In the genomic region with DNA sequence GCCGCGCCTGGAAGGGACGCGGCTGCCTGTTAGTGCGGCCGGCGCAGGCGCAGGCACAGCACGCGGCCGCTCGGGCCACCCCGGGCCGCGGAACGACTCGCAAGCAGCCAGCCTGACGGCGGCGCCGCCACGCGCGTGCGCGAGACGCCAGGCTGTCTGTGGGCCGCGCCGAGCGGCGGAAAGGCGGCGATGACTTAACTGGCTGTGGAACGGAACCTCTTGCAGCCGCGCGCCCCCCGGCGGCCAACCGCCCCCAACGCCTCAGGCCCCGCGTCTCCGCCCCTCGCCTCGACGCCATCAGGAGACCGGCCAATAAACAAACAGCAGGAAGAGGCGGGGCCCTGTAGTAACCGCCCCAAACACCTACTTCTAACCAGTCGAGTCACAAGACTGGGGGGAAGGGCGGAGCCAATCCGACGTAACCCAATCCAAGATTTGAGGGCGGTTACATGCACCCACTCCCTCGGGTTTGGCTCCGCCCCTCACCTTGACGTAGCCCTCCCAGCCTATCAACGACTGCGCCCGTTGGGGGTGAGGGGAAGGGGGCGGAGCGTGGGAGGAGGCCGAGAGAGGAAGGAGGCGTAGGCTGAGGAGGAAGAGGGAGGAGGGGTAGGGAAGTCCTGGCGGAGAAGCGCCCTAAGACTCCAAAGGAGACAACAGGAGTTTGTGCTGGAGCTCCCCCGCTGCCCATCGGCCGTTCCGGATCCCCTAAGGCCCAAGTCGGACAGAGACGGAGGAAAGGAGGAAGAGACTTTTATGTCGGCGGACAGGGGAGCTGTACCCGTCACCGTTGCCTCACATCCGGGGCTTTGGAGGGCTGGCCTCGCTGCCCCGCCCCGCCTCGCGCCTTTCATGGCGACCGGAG, we compare ENCODE assay signal across 8 cellular contexts. TPM values are rescaled to one million over a fixed set of nuclear protein-coding genes. Genes with fewer than 3 reads are reported as not detected.
A peak's percentile ranks its signal among the peaks of the same experiment; 100 is the strongest.
DNase-seq lines count a peak whose midpoint lies in the region; ATAC-seq and TF ChIP-seq lines count a peak whose summit lies in the region.

Gene FBRS, plus strand, starts transcription at position 566 of the 865 bp plus-strand sequence. CDS start 1,088 bp downstream, outside the sequence.

- H3K27me3 ChIP-seq in HUES64 (ENCODE audit: insufficient read depth, low read length) (peaks cover 46% of the 10 kb centered on the region), OCI-LY1 (ENCODE audit: insufficient read depth, low read length) (no peaks in the 10 kb centered on the region)

- peak within 1 kb of the TSS; percentile 75 for H3K9ac ChIP-seq in HUES64 (ENCODE audit: low read depth, low read length)
- H3K9ac ChIP-seq in OCI-LY1 (ENCODE audit: low read length), result peak within 1 kb of the TSS; percentile 83

- TF ChIP-seq CTCF in OCI-LY1 (IDR thresholded peaks at IDR 0.05; ENCODE audit: low read length) (peak; percentile 88), endothelial cell (IDR thresholded peaks at IDR 0.05; ENCODE audit: unreplicated experiment) (peak; percentile 82)

- H3K4me3 ChIP-seq in HUES64 (ENCODE audit: low read length) (peak within 1 kb of the TSS; percentile 80), OCI-LY1 (ENCODE audit: low read depth, low read length, poor library complexity, severe bottlenecking) (peak within 1 kb of the TSS; percentile 68)

- peaks cover 18% of the 10 kb centered on the region for H3K27me3 Mint-ChIP-seq in endothelial cell (ENCODE audit: unreplicated experiment)

- H3K27ac ChIP-seq in HUES64 (ENCODE audit: low read depth, low read length) (peak within 1 kb of the TSS; percentile 95), OCI-LY1 (ENCODE audit: low read depth, low read length, poor library complexity, severe bottlenecking) (peak within 1 kb of the TSS; percentile 95)

- ATAC-seq in GM21423 (IDR thresholded peaks at IDR 0.05; ENCODE audit: unreplicated experiment), result peak; percentile 65

- under 1% methylated on average over 85 of the region's 86 CpGs for WGBS in HUES64

- H3K36me3 ChIP-seq in HUES64 (ENCODE audit: insufficient read depth, low read length), result peaks cover 24% of the 10 kb centered on the region
- H3K36me3 ChIP-seq in OCI-LY1 (ENCODE audit: insufficient read depth, low read length), result peaks cover 60% of the 10 kb centered on the region

- H2AFZ ChIP-seq in OCI-LY1 (ENCODE audit: low read length), result 0 out of 2 replicates have a peak within 1 kb of the TSS, but pooled peaks have one; percentile 21

- peak within 1 kb of the TSS; percentile 98 for H3K4me3 Mint-ChIP-seq in endothelial cell (ENCODE audit: unreplicated experiment)

- H3K9me2 ChIP-seq in OCI-LY1 (ENCODE audit: low read depth, low read length), result no peaks in the 10 kb centered on the region

- peaks cover 32% of the 10 kb centered on the region for H3K36me3 Mint-ChIP-seq in endothelial cell (ENCODE audit: low read depth, unreplicated experiment)

- 0 out of 2 replicates have a peak, but pooled peaks cover 3% of the 10 kb centered on the region for H3K79me2 ChIP-seq in OCI-LY1 (ENCODE audit: insufficient read depth, low read length)

- no peaks in the 10 kb centered on the region for H3K9me3 Mint-ChIP-seq in endothelial cell (ENCODE audit: unreplicated experiment)

- peak; percentile 92 for DNase-seq in D341Med (ENCODE audit: low spot score)
- DNase-seq in activated CD8-positive, alpha-beta memory T cell treated with anti-CD3 and anti-CD28 coated beads, Interleukin-2, amount 50 U/mL, for 48 hours, result peak; percentile 99
- DNase-seq in endothelial cell (ENCODE audit: low spot score), result peak; percentile 98
- DNase-seq in midbrain (lab: John Stamatoyannopoulos, UW), result peak; percentile 100
- DNase-seq in stimulated activated CD8-positive, alpha-beta memory T cell treated with anti-CD3 and anti-CD28 coated beads, Interleukin-2, amount 100 ng/mL, for 48 hours (ENCODE audit: low read depth in 2 of 2), result peak; percentile 100

- H3K4me1 ChIP-seq in HUES64 (ENCODE audit: insufficient read depth, low read length), result peaks cover 5% of the 10 kb centered on the region; the same call in 1 of the 2 replicates
- H3K4me1 ChIP-seq in OCI-LY1 (ENCODE audit: insufficient read depth, low read length, severe bottlenecking), result peaks cover 41% of the 10 kb centered on the region

- peaks cover 23% of the 10 kb centered on the region for H3K4me1 Mint-ChIP-seq in endothelial cell (ENCODE audit: unreplicated experiment)

- no peaks in the 10 kb centered on the region for H3F3A ChIP-seq in OCI-LY1 (ENCODE audit: insufficient read depth, low read length)

- peak within 1 kb of the TSS; percentile 98 for H3K4me2 ChIP-seq in OCI-LY1 (ENCODE audit: low read length)

- peak within 1 kb of the TSS; percentile 99 for H3K27ac Mint-ChIP-seq in endothelial cell (ENCODE audit: unreplicated experiment)

- H4K20me1 ChIP-seq in OCI-LY1 (ENCODE audit: insufficient read depth, low read length), result no peaks in the 10 kb centered on the region

- H3K9me3 ChIP-seq in HUES64 (ENCODE audit: insufficient read depth, low read depth, low read length), result no peaks in the 10 kb centered on the region
- H3K9me3 ChIP-seq in OCI-LY1 (ENCODE audit: low read length), result no peaks in the 10 kb centered on the region

RNA-seq across cellular contexts. Expression of gene FBRS, which starts in this region (rescaled TPM):
- polyA plus RNA-seq in HUES64 (2013, experiment 1 of 2), result 9.2 TPM
- 12.8 TPM for polyA plus RNA-seq in HUES64 (2013, experiment 2 of 2)
- total RNA-seq in endothelial cell (ENCODE audit: unreplicated experiment), result 60.9 TPM

Comparison
In these comparisons a context has a peak if more than half of its experiments do, and no peak if none do; other contexts are left out.
1. Peak in every context shown above with its lines: DNase-seq, ATAC-seq, H3K4me3 ChIP-seq and H3K27ac ChIP-seq.